14 cellular contexts compared by ENCODE assay signal in genomic region chr5:148981353-148981752, GRCh38.
"Had no signal": no experiment of that assay in that cellular context is flagged by ENCODE, and none has a peak within 500 bp of the region (broad histone marks: within the 10 kb centered on the region; RNA-seq: fewer than 3 reads in every experiment).

No MANE protein-coding gene starts in this region.

- H3K4me3 ChIP-seq: body of pancreas, coronary artery, heart right ventricle, psoas muscle, right lobe of liver had no signal

- H3K9me3 ChIP-seq: body of pancreas, psoas muscle, right lobe of liver had no signal

- ATAC-seq: body of pancreas; left lobe of liver; psoas muscle; right lobe of liver; stimulated activated naive CD8-positive, alpha-beta T cell treated with anti-CD3 and anti-CD28 coated beads, Interleukin-15, amount 100 ng/mL, for 72 hours had no signal

- H3K4me1 ChIP-seq: body of pancreas, right lobe of liver had no signal

- H3K27ac ChIP-seq: body of pancreas, coronary artery, heart right ventricle, psoas muscle, right lobe of liver had no signal

- DNase-seq: activated B cell treated with CpG ODN at 0.5 μM for 24 hours; activated CD4-positive, alpha-beta T cell treated with anti-CD3 and anti-CD28 coated beads, Interleukin-2, amount 10 ng/mL, durations not matched to agents 24 days and 14 days; activated CD8-positive, alpha-beta memory T cell treated with anti-CD3 and anti-CD28 coated beads, Interleukin-2, amount 50 U/mL, for 48 hours; activated gamma-delta T cell treated with Interleukin-2 at 50 U/mL for 16 hours; amygdala; body of pancreas; heart right ventricle; nephron progenitor cell; occipital lobe; psoas muscle; right lobe of liver; stimulated activated naive CD8-positive, alpha-beta T cell treated with anti-CD3 and anti-CD28 coated beads, Interleukin-15, amount 100 ng/mL, for 72 hours had no signal

- H3K36me3 ChIP-seq: heart right ventricle, right lobe of liver had no signal

- H3K27me3 ChIP-seq: body of pancreas, heart right ventricle, right lobe of liver had no signal
